ENCODE assay signal across 9 cellular contexts in genomic region chr4:143742834-143743233, GRCh38. TPM values are rescaled to one million over a fixed set of nuclear protein-coding genes. Genes with fewer than 3 reads are reported as not detected.
"Had no signal": no experiment of that assay in that cellular context is flagged by ENCODE, and none has a peak within 500 bp of the region (broad histone marks: within the 10 kb centered on the region; RNA-seq: fewer than 3 reads in every experiment).

No MANE protein-coding gene starts in this region.

- DNase-seq: GDM1, GF-D8 had no signal

- H3K4me3 ChIP-seq: GM12878 had no signal

- FAIRE-seq: G401.6, GM12878, GM12891, GM12892, GM18507, GM19239 had no signal

- ATAC-seq: GM12878 had no signal

RNA-seq across cellular contexts. Expression of gene FREM3, which starts 42.4 kb away (rescaled TPM):
- total RNA-seq: G401, GM12878 had no signal
- polyA plus RNA-seq: GM12878 had no signal
